In genomic region chrX:134990475-134991473, GRCh38 we compare ENCODE assay signal across 1 cellular context.
TF ChIP-seq lines count a peak whose summit lies in the region.

TSS of gene SMIM10 (plus strand) at chrX:134990991. CDS start at chrX:134991096, 105 bp downstream.

TF ChIP-seq in K562, 482 proteins besides CTCF, POLR2A, EP300 and RAD21 (continued from another document and continues in another):
- TF ChIP-seq MBD1 (CRISPR knock-in tag; IDR thresholded peaks at IDR 0.05) (no peak), RNF2 (IDR thresholded peaks at IDR 0.05) (peak; percentile 54; the same call in 1 of the 2 replicates), ZNF449 (CRISPR knock-in tag; IDR thresholded peaks at IDR 0.05) (no peak), BRF1 (IDR thresholded peaks at IDR 0.05; ENCODE audit: borderline replicate concordance, extremely low read depth, insufficient read length) (no peak), MYBL2 (IDR thresholded peaks at IDR 0.05; ENCODE audit: low read depth) (no peak), MYBL2 (CRISPR knock-in tag; IDR thresholded peaks at IDR 0.05; ENCODE audit: borderline replicate concordance) (no peak), RBM34 (IDR thresholded peaks at IDR 0.05; ENCODE audit: borderline replicate concordance, insufficient read depth, low read length) (no peak), ZNF212 (CRISPR knock-in tag; IDR thresholded peaks at IDR 0.05) (no peak), SREBF1 (IDR thresholded peaks at IDR 0.05; ENCODE audit: borderline replicate concordance, low read depth, low read length) (no peak), FUS (optimal IDR thresholded peaks at IDR 0.05; ENCODE audit: low read depth, low read length) (no peak), ZNF197 (CRISPR knock-in tag; IDR thresholded peaks at IDR 0.05; ENCODE audit: low read depth) (peak; percentile 33; the same call in 1 of the 2 replicates), U2AF1 (optimal IDR thresholded peaks at IDR 0.05; ENCODE audit: low read depth, low read length) (no peak), NR2C2 (CRISPR knock-in tag; IDR thresholded peaks at IDR 0.05) (no peak), NR2C2 (tag; IDR thresholded peaks at IDR 0.05) (peak; percentile 32; the same call in 1 of the 2 replicates), ZHX1 (conservative IDR thresholded peaks at IDR 0.05; ENCODE audit: low read length) (no peak), MTA2 (IDR thresholded peaks at IDR 0.05; ENCODE audit: low read depth) (no peak), TBP (optimal IDR thresholded peaks at IDR 0.05; ENCODE audit: low read depth, low read length) (peak; percentile 62), ZNF184 (CRISPR knock-in tag; IDR thresholded peaks at IDR 0.05) (no peak), CHD4 (IDR thresholded peaks at IDR 0.05; ENCODE audit: insufficient read depth, insufficient replicate concordance, low read depth, low read length, poor library complexity, severe bottlenecking) (no peak), NELFE (IDR thresholded peaks at IDR 0.05; ENCODE audit: insufficient read depth, insufficient read length) (no peak), CBFA2T3 (IDR thresholded peaks at IDR 0.05) (peak; percentile 18; the same call in 1 of the 2 replicates), DDX20 (tag; IDR thresholded peaks at IDR 0.05; ENCODE audit: low read depth) (no peak), NFIX (CRISPR knock-in tag; IDR thresholded peaks at IDR 0.05; ENCODE audit: low read depth) (peak; percentile 86), E2F3 (CRISPR knock-in tag; IDR thresholded peaks at IDR 0.05) (peak; percentile 76), NFE2 (IDR thresholded peaks at IDR 0.05; ENCODE audit: low read depth) (peak; percentile 18; the same call in 1 of the 2 replicates), SNIP1 (IDR thresholded peaks at IDR 0.05; ENCODE audit: low read depth) (no peak), SRF (CRISPR knock-in tag; IDR thresholded peaks at IDR 0.05) (peak in 1 of 2 experiments; percentile 70; a peak in 1 of 4 replicates), ZNF445 (CRISPR knock-in tag; IDR thresholded peaks at IDR 0.05; ENCODE audit: low read depth) (no peak), GTF2F1 (IDR thresholded peaks at IDR 0.05; ENCODE audit: low read depth, low read length) (0 out of 2 replicates have a peak, but pooled peaks have one; percentile 42), BRF2 (IDR thresholded peaks at IDR 0.05; ENCODE audit: borderline replicate concordance, insufficient read depth, insufficient read length) (no peak), ZNF740 (CRISPR knock-in tag; IDR thresholded peaks at IDR 0.05) (no peak), ZNF740 (tag; IDR thresholded peaks at IDR 0.05) (no peak), HNRNPL (IDR thresholded peaks at IDR 0.05; ENCODE audit: low read depth, low read length) (no peak), PYGO2 (tag; IDR thresholded peaks at IDR 0.05) (no peak), SAFB2 (IDR thresholded peaks at IDR 0.05; ENCODE audit: borderline replicate concordance, low read depth, low read length, severe bottlenecking) (no peak), KDM5B (IDR thresholded peaks at IDR 0.05; ENCODE audit: insufficient replicate concordance, low read depth, low read length) (peak; percentile 49), SIX5 (IDR thresholded peaks at IDR 0.05; ENCODE audit: borderline replicate concordance in 1 of 2, insufficient read depth in 1 of 2, low read depth in 1 of 2, low read length in 2 of 2) (no peak), FOXA1 (IDR thresholded peaks at IDR 0.05; ENCODE audit: borderline replicate concordance) (no peak), POLR2H (tag; IDR thresholded peaks at IDR 0.05; ENCODE audit: low read depth) (peak; percentile 55), ZNF354B (CRISPR knock-in tag; IDR thresholded peaks at IDR 0.05) (no peak), ZFX (CRISPR knock-in tag; IDR thresholded peaks at IDR 0.05) (peak; percentile 95), CEBPB (tag; IDR thresholded peaks at IDR 0.05) (no peak), CREBBP (IDR thresholded peaks at IDR 0.05; ENCODE audit: low read depth, low read length) (no peak), ZNF3 (CRISPR knock-in tag; IDR thresholded peaks at IDR 0.05) (no peak), HMGN3 (IDR thresholded peaks at IDR 0.05; ENCODE audit: borderline replicate concordance, extremely low read depth, insufficient read length, low read depth, low read length) (peak; percentile 68), NFRKB (IDR thresholded peaks at IDR 0.05; ENCODE audit: low read depth) (no peak), ZNF780A (CRISPR knock-in tag; IDR thresholded peaks at IDR 0.05) (no peak), NKRF (IDR thresholded peaks at IDR 0.05; ENCODE audit: borderline replicate concordance) (peak; percentile 34; the same call in 1 of the 2 replicates), BCOR (IDR thresholded peaks at IDR 0.05) (0 out of 2 replicates have a peak, but pooled peaks have one; percentile 8), SETDB1 (IDR thresholded peaks at IDR 0.05; ENCODE audit: low read length) (no peak), TRIM28 (IDR thresholded peaks at IDR 0.05) (no peak), ZNF174 (CRISPR knock-in tag; IDR thresholded peaks at IDR 0.05) (no peak), EP400 (IDR thresholded peaks at IDR 0.05) (peak; percentile 82), PRMT5 (CRISPR knock-in tag; IDR thresholded peaks at IDR 0.05) (no peak), RBM39 (optimal IDR thresholded peaks at IDR 0.05; ENCODE audit: low read depth, low read length) (no peak), HNRNPK (IDR thresholded peaks at IDR 0.05; ENCODE audit: low read depth, low read length, poor library complexity, severe bottlenecking) (no peak), HDAC2 (IDR thresholded peaks at IDR 0.05) (no peak), RFX5 (IDR thresholded peaks at IDR 0.05; ENCODE audit: low read depth, low read length) (no peak), TEAD4 (IDR thresholded peaks at IDR 0.05; ENCODE audit: low read length) (no peak), TEAD4 (CRISPR knock-in tag; IDR thresholded peaks at IDR 0.05; ENCODE audit: borderline replicate concordance) (no peak), CCNT2 (IDR thresholded peaks at IDR 0.05; ENCODE audit: borderline replicate concordance, extremely low read depth, insufficient read length, low read depth, low read length) (peak; percentile 79), CBX8 (IDR thresholded peaks at IDR 0.05; ENCODE audit: borderline replicate concordance, extremely low read depth, low read depth, low read length, poor library complexity, severe bottlenecking) (no peak), FOXK2 (conservative IDR thresholded peaks at IDR 0.05 in 1 of 2, IDR thresholded peaks at IDR 0.05 in 1 of 2; ENCODE audit: low read depth in 2 of 2) (no peak), ARID3B (CRISPR knock-in tag; IDR thresholded peaks at IDR 0.05; ENCODE audit: borderline replicate concordance) (no peak), SREBF2 (CRISPR knock-in tag; IDR thresholded peaks at IDR 0.05) (no peak), NR3C1 (CRISPR knock-in tag; IDR thresholded peaks at IDR 0.05) (no peak), CBX1 (IDR thresholded peaks at IDR 0.05; ENCODE audit: low read depth) (no peak)
